8 cellular contexts compared by ENCODE assay signal in the genomic region with DNA sequence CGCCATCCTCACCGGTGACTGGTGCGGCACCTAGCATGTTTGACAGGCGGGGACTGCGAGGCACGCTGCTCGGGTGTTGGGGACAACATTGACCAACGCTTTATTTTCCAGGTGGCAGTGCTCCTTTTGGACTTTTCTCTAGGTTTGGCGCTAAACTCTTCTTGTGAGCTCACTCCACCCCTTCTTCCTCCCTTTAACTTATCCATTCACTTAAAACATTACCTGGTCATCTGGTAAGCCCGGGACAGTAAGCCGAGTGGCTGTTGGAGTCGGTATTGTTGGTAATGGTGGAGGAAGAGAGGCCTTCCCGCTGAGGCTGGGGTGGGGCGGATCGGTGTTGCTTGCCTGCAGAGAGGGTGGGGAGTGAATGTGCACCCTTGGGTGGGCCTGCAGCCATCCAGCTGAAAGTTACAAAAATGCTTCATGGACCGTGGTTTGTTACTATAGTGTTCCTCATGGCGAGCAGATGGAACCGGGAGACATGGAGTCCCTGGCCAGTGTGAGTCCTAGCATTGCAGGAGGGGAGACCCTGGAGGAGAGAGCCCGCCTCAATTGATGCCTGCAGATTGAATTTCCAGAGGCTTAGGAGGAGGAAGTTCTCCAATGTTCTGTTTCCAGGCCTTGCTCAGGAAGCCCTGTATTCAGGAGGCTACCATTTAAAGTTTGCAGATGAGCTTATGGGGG. TPM values are rescaled to one million over a fixed set of nuclear protein-coding genes. Genes with fewer than 3 reads are reported as not detected.
DNase-seq lines count a peak whose midpoint lies in the region; ATAC-seq and TF ChIP-seq lines count a peak whose summit lies in the region.

No MANE protein-coding gene starts in this region.

- peaks cover 55% of the 10 kb centered on the region for H4K20me1 ChIP-seq in hepatocyte (ENCODE audit: insufficient read depth, poor library complexity, severe bottlenecking)

- ATAC-seq in activated naive CD8-positive, alpha-beta T cell treated with anti-CD3 and anti-CD28 coated beads, Interleukin-2, amount 10 ng/mL, durations not matched to agents 7 days and 5 days (ENCODE audit: low read depth), result no peak
- no peak for ATAC-seq in GM21526 (IDR thresholded peaks at IDR 0.05; ENCODE audit: low FRiP score, unreplicated experiment)
- ATAC-seq in GM18517 (IDR thresholded peaks at IDR 0.05; ENCODE audit: unreplicated experiment), result no peak

- WGBS in hepatocyte (ENCODE audit: low lambda C conversion rate, missing lambda C conversion rate), result 63% methylated on average over 19 of the region's 19 CpGs

- peaks cover 22% of the 10 kb centered on the region for H3K4me1 ChIP-seq in hepatocyte (ENCODE audit: insufficient read depth)

- H3K4me3 Mint-ChIP-seq in activated naive CD8-positive, alpha-beta T cell treated with anti-CD3 and anti-CD28 coated beads, Interleukin-2, amount 10 ng/mL, durations not matched to agents 7 days and 5 days, result peak overlapping the region; percentile 100

- no peaks in the 10 kb centered on the region for H3K9me2 ChIP-seq in hepatocyte (replicated peaks; ENCODE audit: insufficient read depth)

- H3K27ac ChIP-seq in hepatocyte, result peak overlapping the region; percentile 100

- POLR2A ChIA-PET in activated naive CD8-positive, alpha-beta T cell treated with anti-CD3 and anti-CD28 coated beads, Interleukin-2, amount 10 ng/mL, durations not matched to agents 7 days and 5 days (lab: Charles Lee), result interaction anchor here (0.6 to 19.6 kb wide), 21 partner anchors 5 to 436 kb away, joined by 3 to 2884 read pairs (median 5); a partner anchor contains a TSS

- no peaks in the 10 kb centered on the region for H3K9me3 ChIP-seq in hepatocyte (ENCODE audit: low read depth)

- peaks cover 2% of the 10 kb centered on the region for H3K27me3 Mint-ChIP-seq in activated naive CD8-positive, alpha-beta T cell treated with anti-CD3 and anti-CD28 coated beads, Interleukin-2, amount 10 ng/mL, durations not matched to agents 7 days and 5 days

- no peaks in the 10 kb centered on the region for H3K27me3 ChIP-seq in hepatocyte

- no peaks in the 10 kb centered on the region for H3K36me3 ChIP-seq in hepatocyte (replicated peaks; ENCODE audit: insufficient read depth, low read depth)

- H3K9me3 Mint-ChIP-seq in activated naive CD8-positive, alpha-beta T cell treated with anti-CD3 and anti-CD28 coated beads, Interleukin-2, amount 10 ng/mL, durations not matched to agents 7 days and 5 days, result no peaks in the 10 kb centered on the region

- peak overlapping the region; percentile 91 for H3K4me2 ChIP-seq in hepatocyte

- no peak overlapping the region for H2AFZ ChIP-seq in hepatocyte

- DNase-seq in CD1c-positive myeloid dendritic cell (ENCODE audit: extremely low spot score) (peak; percentile 56), LoVo (ENCODE audit: low spot score) (peak; percentile 47), hepatocyte (ENCODE audit: low spot score) (no peak), skeletal muscle cell (ENCODE audit: low read depth) (no peak), Kasumi-1 (lab: John Stamatoyannopoulos, UW) (no peak)
- DNase-seq in activated naive CD8-positive, alpha-beta T cell treated with anti-CD3 and anti-CD28 coated beads, Interleukin-2, amount 10 ng/mL, durations not matched to agents 7 days and 5 days, result peak; percentile 60

- H3K4me1 Mint-ChIP-seq in activated naive CD8-positive, alpha-beta T cell treated with anti-CD3 and anti-CD28 coated beads, Interleukin-2, amount 10 ng/mL, durations not matched to agents 7 days and 5 days, result peaks cover 53% of the 10 kb centered on the region

- H3K36me3 Mint-ChIP-seq in activated naive CD8-positive, alpha-beta T cell treated with anti-CD3 and anti-CD28 coated beads, Interleukin-2, amount 10 ng/mL, durations not matched to agents 7 days and 5 days, result peaks cover 53% of the 10 kb centered on the region

- H3K4me3 ChIP-seq in hepatocyte (peak overlapping the region; percentile 63), skeletal muscle cell (ENCODE audit: low read depth, low read length) (peak overlapping the region; percentile 86)

- H3K27ac Mint-ChIP-seq in activated naive CD8-positive, alpha-beta T cell treated with anti-CD3 and anti-CD28 coated beads, Interleukin-2, amount 10 ng/mL, durations not matched to agents 7 days and 5 days, result peak overlapping the region; percentile 100

- peaks cover 69% of the 10 kb centered on the region for H3K79me2 ChIP-seq in hepatocyte

- no peak for TF ChIP-seq CTCF in hepatocyte (IDR thresholded peaks at IDR 0.05; ENCODE audit: poor library complexity)

RNA-seq across cellular contexts. Expression of a gene that starts 1.1 kb away (rescaled TPM):
- total RNA-seq in activated naive CD8-positive, alpha-beta T cell treated with anti-CD3 and anti-CD28 coated beads, Interleukin-2, amount 10 ng/mL, durations not matched to agents 7 days and 5 days, result 100 to 1,000 TPM; 402 to 407 TPM
- 104 and 130 TPM in 2 replicates for total RNA-seq in hepatocyte
- 168 and 209 TPM in 2 replicates for polyA plus RNA-seq in hepatocyte

RNA-seq across cellular contexts. Expression of a gene that starts 37.2 kb away (rescaled TPM):
- 10 to 100 TPM; 51.5 to 55.4 TPM for total RNA-seq in activated naive CD8-positive, alpha-beta T cell treated with anti-CD3 and anti-CD28 coated beads, Interleukin-2, amount 10 ng/mL, durations not matched to agents 7 days and 5 days
- 20.8 and 25.7 TPM in 2 replicates for total RNA-seq in hepatocyte
- 22.2 and 31.0 TPM in 2 replicates for polyA plus RNA-seq in hepatocyte

RNA-seq across cellular contexts. Expression of a gene that starts 41.2 kb away (rescaled TPM):
- 10 to 100 TPM; 25.5 to 29.6 TPM for total RNA-seq in activated naive CD8-positive, alpha-beta T cell treated with anti-CD3 and anti-CD28 coated beads, Interleukin-2, amount 10 ng/mL, durations not matched to agents 7 days and 5 days
- total RNA-seq in hepatocyte, result 4.9 and 8.8 TPM in 2 replicates
- 13.9 and 20.3 TPM in 2 replicates for polyA plus RNA-seq in hepatocyte

Comparison
In these comparisons a context has a peak if more than half of its experiments do, and no peak if none do; other contexts are left out.
1. DNase-seq: peak in CD1c-positive myeloid dendritic cell (single experiment), LoVo (single experiment) and activated naive CD8-positive, alpha-beta T cell treated with anti-CD3 and anti-CD28 coated beads, Interleukin-2, amount 10 ng/mL, durations not matched to agents 7 days and 5 days (single experiment); none in hepatocyte (single experiment), skeletal muscle cell (single experiment) and Kasumi-1 (0 of 2).